ENCODE assay signal across 8 cellular contexts in genomic region chr11:68037481-68038225, GRCh38. TPM values are rescaled to one million over a fixed set of nuclear protein-coding genes. Genes with fewer than 3 reads are reported as not detected.
DNase-seq lines count a peak whose midpoint lies in the region; TF ChIP-seq lines count a peak whose summit lies in the region.

No MANE protein-coding gene starts in this region.

- H3K27ac Mint-ChIP-seq in T-helper 1 cell treated with Interleukin-12 subunit alpha and Interleukin-12 subunit beta and Interleukin-4 antibody, amounts not matched to agents 30 μg/mL and 1 μg/mL, for 36 hours: peak overlapping the region; percentile 72

- H3K36me3 Mint-ChIP-seq in T-helper 1 cell treated with Interleukin-12 subunit alpha and Interleukin-12 subunit beta and Interleukin-4 antibody, amounts not matched to agents 30 μg/mL and 1 μg/mL, for 36 hours (ENCODE audit: low read depth): peaks cover 7% of the 10 kb centered on the region

- no peaks in the 10 kb centered on the region for H3K27me3 Mint-ChIP-seq in T-helper 1 cell treated with Interleukin-12 subunit alpha and Interleukin-12 subunit beta and Interleukin-4 antibody, amounts not matched to agents 30 μg/mL and 1 μg/mL, for 36 hours (ENCODE audit: low read depth)

- DNase-seq in T-helper 1 cell (no peak), stomach (peak; percentile 71), AML-193 (lab: John Stamatoyannopoulos, UW) (no peak), GF-D8 (lab: John Stamatoyannopoulos, UW) (no peak), globus pallidus (ENCODE audit: low spot score) (no peak)

- no peaks in the 10 kb centered on the region for H3K9me3 ChIP-seq in stomach

- peaks cover 20% of the 10 kb centered on the region for H3K4me1 Mint-ChIP-seq in T-helper 1 cell treated with Interleukin-12 subunit alpha and Interleukin-12 subunit beta and Interleukin-4 antibody, amounts not matched to agents 30 μg/mL and 1 μg/mL, for 36 hours (ENCODE audit: low read depth)

- TF ChIP-seq EP300 in stomach (IDR thresholded peaks at IDR 0.05): no peak

- peak overlapping the region in 3 of 4 donors; percentile 69 to 76 (median 70) for H3K4me3 ChIP-seq in stomach

- no peak for TF ChIP-seq POLR2A in stomach (IDR thresholded peaks at IDR 0.05)

- peak overlapping the region; percentile 40 for H3K4me3 Mint-ChIP-seq in T-helper 1 cell treated with Interleukin-12 subunit alpha and Interleukin-12 subunit beta and Interleukin-4 antibody, amounts not matched to agents 30 μg/mL and 1 μg/mL, for 36 hours

- no peaks in the 10 kb centered on the region for H3K9me3 Mint-ChIP-seq in T-helper 1 cell treated with Interleukin-12 subunit alpha and Interleukin-12 subunit beta and Interleukin-4 antibody, amounts not matched to agents 30 μg/mL and 1 μg/mL, for 36 hours

- peaks cover 62 to 91% (median 79%) of the 10 kb centered on the region in 4 donors for H3K4me1 ChIP-seq in stomach

- TF ChIP-seq CTCF in VCaP (conservative IDR thresholded peaks at IDR 0.05) (no peak), stomach (IDR thresholded peaks at IDR 0.05) (no peak)

- intact Hi-C loops in stomach (cut with DNase I; ENCODE audit: low total_unique reads): no loop called here

- 74 to 83% (median 78%) methylated on average over 15 to 20 of the region's 20 CpGs for WGBS in stomach, 5 donors

- H3K36me3 ChIP-seq in stomach: peaks cover 17 to 55% (median 51%) of the 10 kb centered on the region in 4 donors

- H3K27me3 ChIP-seq in layer of hippocampus (ENCODE audit: control insufficient read depth, insufficient read depth, low read length): no peaks in the 10 kb centered on the region
- no peaks in the 10 kb centered on the region for H3K27me3 ChIP-seq in stomach

- H3K27ac ChIP-seq in VCaP (peak overlapping the region; percentile 73; the same call in 1 of the 2 replicates), layer of hippocampus (ENCODE audit: low read depth, low read length) (peak overlapping the region; percentile 78), stomach (peak overlapping the region; percentile 87 to 93 (median 91))

RNA-seq across cellular contexts. Expression of gene TCIRG1, which starts 1.2 kb away (rescaled TPM):
- 100 to 1,000 TPM in 4 of 5 donors, 10 to 100 TPM in 1; 46.3 to 835 (median 484) TPM for total RNA-seq in stomach
- 100 to 1,000 TPM in 2 of 3 donors, 10 to 100 TPM in 1; 96.7 to 147 (median 111) TPM for polyA plus RNA-seq in stomach

RNA-seq across cellular contexts. Expression of gene NDUFS8, which starts 7.2 kb away (rescaled TPM):
- total RNA-seq in stomach: 100 to 1,000 TPM in 3 of 5 donors, 10 to 100 TPM in 2; 52.0 to 310 (median 123) TPM
- 100 to 1,000 TPM; 187 to 263 (median 224) TPM for polyA plus RNA-seq in stomach

RNA-seq across cellular contexts. Expression of gene ALDH3B1, which starts 27.5 kb away (rescaled TPM):
- total RNA-seq in stomach: 10 to 100 TPM in 3 of 5 donors, 1 to 10 TPM in 2; 2.9 to 55.0 (median 21.2) TPM
- 10 to 100 TPM in 2 of 3 donors, 1 to 10 TPM in 1; 6.7 to 13.3 (median 12.7) TPM for polyA plus RNA-seq in stomach

RNA-seq across cellular contexts. Expression of gene UNC93B1, which starts 33.8 kb away (rescaled TPM):
- total RNA-seq in stomach: 100 to 1,000 TPM in 1 of 5 donors, 10 to 100 TPM in 4; 33.8 to 215 (median 43.6) TPM
- polyA plus RNA-seq in stomach: 10 to 100 TPM; 11.6 to 33.7 (median 15.6) TPM
